Comparison of ENCODE assay signal across 17 cellular contexts in the genomic region with DNA sequence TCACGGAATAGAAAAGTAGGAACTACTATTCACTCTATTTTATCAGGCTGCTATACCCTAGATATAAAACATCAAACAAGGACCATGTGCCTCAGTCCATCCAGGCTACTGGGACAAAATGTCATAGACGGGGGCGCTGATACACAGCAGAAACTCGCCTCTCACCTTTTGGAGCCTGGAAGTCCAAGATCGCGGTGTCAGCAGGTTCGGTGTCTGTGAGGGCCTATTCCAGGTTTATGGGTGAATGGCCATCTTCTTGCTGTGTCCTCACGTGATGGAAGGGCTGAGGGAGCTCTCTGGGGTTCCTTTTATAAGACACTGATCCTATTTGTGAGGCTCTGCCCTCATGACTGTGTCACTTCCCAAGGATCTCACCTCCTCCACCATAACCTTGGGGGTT.
A peak's percentile ranks its signal among the peaks of the same experiment; 100 is the strongest.
DNase-seq lines count a peak whose midpoint lies in the region; ATAC-seq and TF ChIP-seq lines count a peak whose summit lies in the region.
"Had no signal": no experiment of that assay in that cellular context is flagged by ENCODE, and none has a peak within 500 bp of the region (broad histone marks: within the 10 kb centered on the region; RNA-seq: fewer than 3 reads in every experiment).

No MANE protein-coding gene starts in this region.

- H3K27me3 ChIP-seq in mammary epithelial cell (ENCODE audit: insufficient read depth, low read length) = no peaks in the 10 kb centered on the region
- H3K27me3 ChIP-seq in lung (ENCODE audit: control insufficient read depth, insufficient read depth) = no peaks in the 10 kb centered on the region
- no peaks in the 10 kb centered on the region for H3K27me3 ChIP-seq in vagina

- no peak overlapping the region for H3K9ac ChIP-seq in mammary epithelial cell (ENCODE audit: insufficient read depth, low read length)

- POLR2A ChIA-PET in MCF 10A (lab: Yijun Ruan, JAX) = no interaction called here

- peak; percentile 2 for DNase-seq in activated CD4-positive, alpha-beta T cell treated with anti-CD3 and anti-CD28 coated beads for 1 hour
- no peak for DNase-seq in activated CD4-positive, alpha-beta T cell treated with anti-CD3 and anti-CD28 coated beads, Interleukin-2, amount 50 U/mL, for 1 hour
- no peak for DNase-seq in mammary epithelial cell
- no peak for DNase-seq in MCF 10A (ENCODE audit: unreplicated experiment)
- peak; percentile 26 for DNase-seq in lung (ENCODE audit: low spot score)
- DNase-seq in vagina (ENCODE audit: extremely low spot score in 2 of 2) = peak; percentile 64 to 70
- DNase-seq in NCI-H146 (lab: John Stamatoyannopoulos, UW) = no peak
- DNase-seq: COR-L47, DMS153, DND-41, GDM1, HCEC 1CT, HFFc6 had no signal

- peak overlapping the region; percentile 51 for H2AFZ ChIP-seq in mammary epithelial cell (ENCODE audit: low read depth, low read length)

- H3K36me3 Mint-ChIP-seq in MCF 10A (ENCODE audit: insufficient read depth, unreplicated experiment) = no peaks in the 10 kb centered on the region
- H3K36me3 Mint-ChIP-seq: CD14-positive monocyte; CD8-positive, alpha-beta T cell had no signal

- H3K4me1 Mint-ChIP-seq in MCF 10A (ENCODE audit: insufficient read depth, unreplicated experiment) = peaks cover 12% of the 10 kb centered on the region
- H3K4me1 Mint-ChIP-seq: CD14-positive monocyte had no signal

- intact Hi-C loops in mammary epithelial cell (cut with micrococcal nuclease) = no loop called here
- intact Hi-C loops in MCF 10A (cut with micrococcal nuclease) = no loop called here
- intact Hi-C loops in vagina (cut with DNase I) = no loop called here

- H3K9me3 Mint-ChIP-seq in MCF 10A (ENCODE audit: unreplicated experiment) = peaks cover 5% of the 10 kb centered on the region

- H3K4me3 ChIP-seq in mammary epithelial cell (replicated peaks in 1 of 3; ENCODE audit: insufficient read depth in 1 of 3, low read depth in 2 of 3, low read length in 3 of 3) (no peak overlapping the region), lung (no peak overlapping the region), vagina (no peak overlapping the region)

- H3K9me3 ChIP-seq in mammary epithelial cell (replicated peaks; ENCODE audit: insufficient read depth, low read length) (no peaks in the 10 kb centered on the region), lung (ENCODE audit: control insufficient read depth in 2 of 2, insufficient read depth in 1 of 2, low read length in 1 of 2) (peaks cover 0 to 8% of the 10 kb centered on the region in 2 donors), vagina (no peaks in the 10 kb centered on the region)

- H3K79me2 ChIP-seq in mammary epithelial cell (ENCODE audit: insufficient read depth, low read length) = no peaks in the 10 kb centered on the region

- no peaks in the 10 kb centered on the region for H4K20me1 ChIP-seq in mammary epithelial cell (ENCODE audit: insufficient read depth, low read length)

- no peaks in the 10 kb centered on the region for H3K27me3 Mint-ChIP-seq in MCF 10A (ENCODE audit: insufficient read depth, unreplicated experiment)

- H3K36me3 ChIP-seq in mammary epithelial cell (ENCODE audit: insufficient read depth, low read length) (no peaks in the 10 kb centered on the region), lung (ENCODE audit: control insufficient read depth in 2 of 2, insufficient read depth in 2 of 2, low read length in 2 of 2) (no peaks in the 10 kb centered on the region), vagina (no peaks in the 10 kb centered on the region)

- in situ Hi-C loops in mammary epithelial cell (cut with MboI; ENCODE audit: low sequenced_read_pairs in 2 of 2) = no loop called here

- ATAC-seq in lung (ENCODE audit: insufficient read depth, low FRiP score) (no peak), GM18517 (IDR thresholded peaks at IDR 0.05; ENCODE audit: unreplicated experiment) (no peak)
- ATAC-seq: CD8-positive, alpha-beta T cell had no signal

- TF ChIP-seq POLR2A in vagina (IDR thresholded peaks at IDR 0.05) = no peak

- H3K4me1 ChIP-seq in mammary epithelial cell (ENCODE audit: insufficient read depth, low read length) (peaks cover 11% of the 10 kb centered on the region), lung (ENCODE audit: control insufficient read depth in 2 of 2, insufficient read depth in 2 of 2, low read length in 2 of 2) (peaks cover 0 to 2% of the 10 kb centered on the region in 2 donors), vagina (peaks cover 10% of the 10 kb centered on the region)

- H3K4me2 ChIP-seq in mammary epithelial cell (ENCODE audit: insufficient read depth, low read depth, low read length) = no peak overlapping the region

- TF ChIP-seq CTCF in mammary epithelial cell (conservative IDR thresholded peaks at IDR 0.05 in 1 of 2, IDR thresholded peaks at IDR 0.05 in 1 of 2; ENCODE audit: extremely low read depth in 1 of 2, insufficient read depth in 1 of 2, low read depth in 1 of 2, low read length in 2 of 2) (no peak), MCF 10A (IDR thresholded peaks at IDR 0.05; ENCODE audit: unreplicated experiment) (no peak), lung (IDR thresholded peaks at IDR 0.05; ENCODE audit: control extremely low read depth, extremely low read depth) (no peak), vagina (IDR thresholded peaks at IDR 0.05) (no peak)

- H3K27ac ChIP-seq in mammary epithelial cell (ENCODE audit: insufficient read depth, low read depth, low read length) = no peak overlapping the region
- H3K27ac ChIP-seq in lung (ENCODE audit: low read depth in 1 of 2, low read length in 1 of 2) = no peak overlapping the region
- no peak overlapping the region for H3K27ac ChIP-seq in vagina
- H3K27ac ChIP-seq: 22Rv1 had no signal

- no TSS peak for BruUV-seq in mammary epithelial cell (replicated peaks; lab: Mats Ljungman, UMichigan)
- no TSS peak for BruUV-seq in MCF 10A (replicated peaks; lab: Mats Ljungman, UMichigan)

- dilution Hi-C loops in mammary epithelial cell (cut with HindIII; ENCODE audit: low sequenced_read_pairs) = no loop called here

- CTCF ChIA-PET in mammary epithelial cell (lab: Charles Lee; ENCODE audit: low non-redundant PET) (no interaction called here), MCF 10A (lab: Yijun Ruan, JAX) (no interaction called here)

- no peak overlapping the region for H3K4me3 Mint-ChIP-seq in MCF 10A (ENCODE audit: unreplicated experiment)
- H3K4me3 Mint-ChIP-seq: CD14-positive monocyte; CD8-positive, alpha-beta T cell; HFFc6 had no signal

- no peak overlapping the region for H3K27ac Mint-ChIP-seq in MCF 10A (ENCODE audit: low read depth, unreplicated experiment)
- H3K27ac Mint-ChIP-seq: CD14-positive monocyte; CD8-positive, alpha-beta T cell; HFFc6 had no signal

- WGBS in mammary epithelial cell (ENCODE audit: low coverage, missing lambda C conversion rate) = 92% methylated on average over 8 of the region's 8 CpGs
- WGBS in lung, 2 donors = 84 to 90% methylated on average over 8 of the region's 8 CpGs

Comparison
In these comparisons a context has a peak if more than half of its experiments do, and no peak if none do; other contexts are left out.
1. DNase-seq: peak in activated CD4-positive, alpha-beta T cell treated with anti-CD3 and anti-CD28 coated beads for 1 hour (single experiment), lung (single experiment) and vagina (2 of 2); none in activated CD4-positive, alpha-beta T cell treated with anti-CD3 and anti-CD28 coated beads, Interleukin-2, amount 50 U/mL, for 1 hour (single experiment), mammary epithelial cell (single experiment), MCF 10A (single experiment) and NCI-H146 (single experiment).